ENCODE assay signal across 8 cellular contexts in the genomic region with DNA sequence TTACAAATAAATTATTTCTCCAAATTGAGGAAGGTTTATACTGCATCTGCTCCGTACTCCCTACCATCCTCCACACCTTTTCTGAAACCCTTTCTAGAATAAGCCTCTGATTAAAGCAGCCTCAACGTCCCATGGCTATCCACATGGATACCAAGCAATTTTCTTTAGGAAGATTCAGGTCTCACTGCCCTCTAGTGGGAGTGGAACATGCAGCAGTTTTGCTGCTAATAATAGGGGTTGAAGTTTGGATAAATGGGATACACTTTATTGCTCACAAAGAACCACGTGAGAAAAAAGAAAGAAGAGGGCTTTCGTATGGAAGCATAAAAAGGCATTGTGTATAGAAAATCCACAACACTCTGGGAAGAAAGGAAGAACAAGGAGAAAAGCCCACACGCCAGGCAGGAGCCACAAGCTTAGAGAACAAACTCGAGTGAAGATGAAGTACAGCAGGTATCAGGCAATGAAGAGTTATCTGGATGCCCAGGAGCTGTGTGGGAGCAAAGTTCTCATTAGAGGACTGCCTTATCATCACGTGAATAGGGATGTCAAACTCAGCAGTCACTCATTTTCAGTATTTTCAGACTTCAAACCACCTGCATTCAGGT. TPM values are rescaled to one million over a fixed set of nuclear protein-coding genes. Genes with fewer than 3 reads are reported as not detected.
A peak's percentile ranks its signal among the peaks of the same experiment; 100 is the strongest.
DNase-seq lines count a peak whose midpoint lies in the region; ATAC-seq and TF ChIP-seq lines count a peak whose summit lies in the region.

No MANE protein-coding gene starts in this region.

- H2AFZ ChIP-seq in DND-41 (ENCODE audit: low read depth, low read length) (no peak overlapping the region), smooth muscle cell (ENCODE audit: low read depth) (no peak overlapping the region)

- in situ Hi-C loops in gastrocnemius medialis (cut with MboI; ENCODE audit: low sequenced_read_pairs in 4 of 4), result no loop called here

- ATAC-seq in DND-41 (ENCODE audit: insufficient read depth, low read depth) (no peak), GM21737 (IDR thresholded peaks at IDR 0.05; ENCODE audit: unreplicated experiment) (no peak), gastrocnemius medialis (no peak)

- H3K27me3 ChIP-seq in DND-41 (ENCODE audit: insufficient read depth, low read length, poor library complexity) (no peaks in the 10 kb centered on the region), smooth muscle cell (ENCODE audit: low read depth) (no peaks in the 10 kb centered on the region), gastrocnemius medialis (no peaks in the 10 kb centered on the region)

- H3K27ac ChIP-seq in DND-41 (ENCODE audit: low read length) (no peak overlapping the region), smooth muscle cell (ENCODE audit: low read depth) (no peak overlapping the region), gastrocnemius medialis (no peak overlapping the region)

- no peak overlapping the region for H3K4me2 ChIP-seq in DND-41 (ENCODE audit: insufficient read depth, low read length)
- H3K4me2 ChIP-seq in smooth muscle cell, result no peak overlapping the region

- no peak overlapping the region for H3K9ac ChIP-seq in DND-41 (ENCODE audit: low read depth, low read length)
- H3K9ac ChIP-seq in smooth muscle cell (ENCODE audit: low read depth), result no peak overlapping the region

- H3K79me2 ChIP-seq in DND-41 (ENCODE audit: insufficient read depth, low read length) (no peaks in the 10 kb centered on the region), smooth muscle cell (ENCODE audit: low read depth) (no peaks in the 10 kb centered on the region)

- H4K20me1 ChIP-seq in DND-41 (ENCODE audit: insufficient read depth, low read length) (no peaks in the 10 kb centered on the region), smooth muscle cell (ENCODE audit: low read depth) (no peaks in the 10 kb centered on the region)

- H3K27ac Mint-ChIP-seq in activated T-helper 1 cell treated with anti-CD3 and anti-CD28 coated beads, Interleukin-12 subunit alpha, Interleukin-12 subunit beta, Interleukin-2, Interleukin-4 antibody, amounts not matched to agents 30 ng/mL and 10 ng/mL and 1 ng/mL, durations not matched to agents 14 hours and 24 hours and 36 hours, result no peak overlapping the region

- H3K4me1 ChIP-seq in DND-41 (ENCODE audit: insufficient read depth, low read length) (no peaks in the 10 kb centered on the region), smooth muscle cell (ENCODE audit: low read depth) (no peaks in the 10 kb centered on the region), gastrocnemius medialis (no peaks in the 10 kb centered on the region)

- H3K4me3 Mint-ChIP-seq in activated T-helper 1 cell treated with anti-CD3 and anti-CD28 coated beads, Interleukin-12 subunit alpha, Interleukin-12 subunit beta, Interleukin-2, Interleukin-4 antibody, amounts not matched to agents 30 ng/mL and 10 ng/mL and 1 ng/mL, durations not matched to agents 14 hours and 24 hours and 36 hours, result no peak overlapping the region

- H3F3A ChIP-seq in smooth muscle cell (ENCODE audit: low read depth), result no peaks in the 10 kb centered on the region

- intact Hi-C loops in activated T-helper 1 cell treated with anti-CD3 and anti-CD28 coated beads, Interleukin-12 subunit alpha, Interleukin-12 subunit beta, Interleukin-2, Interleukin-4 antibody, amounts not matched to agents 30 ng/mL and 10 ng/mL and 1 ng/mL, durations not matched to agents 14 hours and 24 hours and 36 hours (cut with micrococcal nuclease), result no loop called here
- intact Hi-C loops in gastrocnemius medialis (cut with DNase I; ENCODE audit: low total_unique reads), result no loop called here

- H3K4me3 ChIP-seq in DND-41 (ENCODE audit: low read depth in 1 of 2, low read length in 2 of 2), result no peak overlapping the region
- H3K4me3 ChIP-seq in smooth muscle cell, result no peak overlapping the region
- H3K4me3 ChIP-seq in gastrocnemius medialis, result no peak overlapping the region

- peak; percentile 69 for TF ChIP-seq CTCF in DND-41 (IDR thresholded peaks at IDR 0.05; ENCODE audit: borderline replicate concordance, extremely low read depth, low read length, poor library complexity, severe bottlenecking)
- TF ChIP-seq CTCF in smooth muscle cell (IDR thresholded peaks at IDR 0.05; ENCODE audit: borderline replicate concordance, insufficient read depth, poor library complexity, severe bottlenecking), result peak; percentile 82
- no peak for TF ChIP-seq CTCF in gastrocnemius medialis (IDR thresholded peaks at IDR 0.05 in 4 of 5, conservative IDR thresholded peaks at IDR 0.05 in 1 of 5)

- H3K9me3 Mint-ChIP-seq in activated T-helper 1 cell treated with anti-CD3 and anti-CD28 coated beads, Interleukin-12 subunit alpha, Interleukin-12 subunit beta, Interleukin-2, Interleukin-4 antibody, amounts not matched to agents 30 ng/mL and 10 ng/mL and 1 ng/mL, durations not matched to agents 14 hours and 24 hours and 36 hours, result no peaks in the 10 kb centered on the region

- 32% methylated on average over 7 of the region's 7 CpGs for WGBS in smooth muscle cell (ENCODE audit: low lambda C conversion rate)

- no peaks in the 10 kb centered on the region for H3K4me1 Mint-ChIP-seq in activated T-helper 1 cell treated with anti-CD3 and anti-CD28 coated beads, Interleukin-12 subunit alpha, Interleukin-12 subunit beta, Interleukin-2, Interleukin-4 antibody, amounts not matched to agents 30 ng/mL and 10 ng/mL and 1 ng/mL, durations not matched to agents 14 hours and 24 hours and 36 hours (ENCODE audit: low read depth)

- no peak for TF ChIP-seq POLR2A in gastrocnemius medialis (IDR thresholded peaks at IDR 0.05)

- DNase-seq in DND-41, result peak; percentile 5
- peak; percentile 25 for DNase-seq in HuH-7.5 (ENCODE audit: low spot score)
- peak; percentile 53 for DNase-seq in SK-N-DZ (ENCODE audit: low spot score)
- DNase-seq in foreskin melanocyte, result peak; percentile 51
- no peak for DNase-seq in smooth muscle cell (lab: John Stamatoyannopoulos, UW; ENCODE audit: unreplicated experiment)
- DNase-seq in activated T-helper 1 cell treated with anti-CD3 and anti-CD28 coated beads, Interleukin-12 subunit alpha, Interleukin-12 subunit beta, Interleukin-2, Interleukin-4 antibody, amounts not matched to agents 30 ng/mL and 10 ng/mL and 1 ng/mL, durations not matched to agents 14 hours and 24 hours and 36 hours (ENCODE audit: low spot score), result no peak
- DNase-seq in gastrocnemius medialis, result no peak

- no peaks in the 10 kb centered on the region for H3K36me3 Mint-ChIP-seq in activated T-helper 1 cell treated with anti-CD3 and anti-CD28 coated beads, Interleukin-12 subunit alpha, Interleukin-12 subunit beta, Interleukin-2, Interleukin-4 antibody, amounts not matched to agents 30 ng/mL and 10 ng/mL and 1 ng/mL, durations not matched to agents 14 hours and 24 hours and 36 hours (ENCODE audit: low read depth)

- H3K36me3 ChIP-seq in DND-41 (ENCODE audit: insufficient read depth, low read length) (no peaks in the 10 kb centered on the region), smooth muscle cell (ENCODE audit: low read depth) (no peaks in the 10 kb centered on the region), gastrocnemius medialis (no peaks in the 10 kb centered on the region)

- no peaks in the 10 kb centered on the region for H3K9me3 ChIP-seq in DND-41 (ENCODE audit: insufficient read depth, low read length, severe bottlenecking)
- H3K9me3 ChIP-seq in smooth muscle cell (replicated peaks; ENCODE audit: low read depth), result no peaks in the 10 kb centered on the region
- no peaks in the 10 kb centered on the region for H3K9me3 ChIP-seq in gastrocnemius medialis

- H3K27me3 Mint-ChIP-seq in activated T-helper 1 cell treated with anti-CD3 and anti-CD28 coated beads, Interleukin-12 subunit alpha, Interleukin-12 subunit beta, Interleukin-2, Interleukin-4 antibody, amounts not matched to agents 30 ng/mL and 10 ng/mL and 1 ng/mL, durations not matched to agents 14 hours and 24 hours and 36 hours (ENCODE audit: insufficient read depth), result no peaks in the 10 kb centered on the region

RNA-seq across cellular contexts. Expression of a gene that starts 45.8 kb away (rescaled TPM):
- polyA plus RNA-seq in SK-N-DZ (2014; cell fraction: cytosol; rRNA removed), result not detected in 2 replicates
- not detected in 2 replicates for polyA plus RNA-seq in SK-N-DZ (2014; cell fraction: nucleus; rRNA removed)
- not detected in 2 replicates for total RNA-seq in smooth muscle cell
- not detected in 2 replicates for polyA plus RNA-seq in smooth muscle cell
- total RNA-seq in activated T-helper 1 cell treated with anti-CD3 and anti-CD28 coated beads, Interleukin-12 subunit alpha, Interleukin-12 subunit beta, Interleukin-2, Interleukin-4 antibody, amounts not matched to agents 30 ng/mL and 10 ng/mL and 1 ng/mL, durations not matched to agents 14 hours and 24 hours and 36 hours, result not detected in 2 replicates
- total RNA-seq in gastrocnemius medialis, result not detected

Comparison
In these comparisons a context has a peak if more than half of its experiments do, and no peak if none do; other contexts are left out.
1. DNase-seq: peak in DND-41 (single experiment), HuH-7.5 (single experiment), SK-N-DZ (single experiment) and foreskin melanocyte (single experiment); none in smooth muscle cell (single experiment), activated T-helper 1 cell treated with anti-CD3 and anti-CD28 coated beads, Interleukin-12 subunit alpha, Interleukin-12 subunit beta, Interleukin-2, Interleukin-4 antibody, amounts not matched to agents 30 ng/mL and 10 ng/mL and 1 ng/mL, durations not matched to agents 14 hours and 24 hours and 36 hours (single experiment) and gastrocnemius medialis (0 of 2).
2. CTCF ChIP-seq: peak in DND-41 (single experiment) and smooth muscle cell (single experiment); none in gastrocnemius medialis (0 of 5).